17 cellular contexts compared by ENCODE assay signal in genomic region chr2:19936979-19937378, GRCh38. TPM values are rescaled to one million over a fixed set of nuclear protein-coding genes. Genes with fewer than 3 reads are reported as not detected.
DNase-seq lines count a peak whose midpoint lies in the region; ATAC-seq, FAIRE-seq and TF ChIP-seq lines count a peak whose summit lies in the region.
"Had no signal": no experiment of that assay in that cellular context is flagged by ENCODE, and none has a peak within 500 bp of the region (broad histone marks: within the 10 kb centered on the region; RNA-seq: fewer than 3 reads in every experiment).

No MANE protein-coding gene starts in this region.

- H3K4me3 ChIP-seq in BE2C (ENCODE audit: low read depth, low read length) = no peak overlapping the region
- H3K4me3 ChIP-seq: BLaER1 treated with 17β-estradiol and CSF1 and Interleukin-3, amounts not matched to agents 10 nM and 100 nM had no signal

- peaks cover 45% of the 10 kb centered on the region for H3K36me3 ChIP-seq in BE2C
- H3K36me3 ChIP-seq: BLaER1 treated with 17β-estradiol and CSF1 and Interleukin-3, amounts not matched to agents 10 nM and 100 nM had no signal

- FAIRE-seq in endometrium (lab: Jason Lieb, UNC) = peak; percentile 94
- FAIRE-seq: GM12891, GM19239, H1 had no signal

- no peak for TF ChIP-seq CTCF in BE2C (IDR thresholded peaks at IDR 0.05; ENCODE audit: low read depth, low read length)

- in situ Hi-C loops in G401 (cut with HindIII; ENCODE audit: low sequenced_read_pairs) = no loop called here

- DNase-seq in BE2C (peak; percentile 39), OCI-M1 (lab: John Stamatoyannopoulos, UW) (peak; percentile 35), myocyte (ENCODE audit: low read depth) (peak; percentile 82), G401 (ENCODE audit: low spot score) (no peak)
- DNase-seq in activated CD4-positive, alpha-beta T cell treated with anti-CD3 and anti-CD28 coated beads, Interleukin-2, amount 50 U/mL, for 4 hours = no peak
- no peak for DNase-seq in activated naive CD4-positive, alpha-beta T cell treated with Interleukin-2 at 50 U/mL for 16 hours
- DNase-seq: 8988T; Calu3; CD8-positive, alpha-beta T cell; DMS79 treated with DMSO at 0.1 percent for 48 hours; H9 had no signal

- no peaks in the 10 kb centered on the region for H3K27me3 ChIP-seq in BE2C
- H3K27me3 ChIP-seq: BLaER1 treated with 17β-estradiol and CSF1 and Interleukin-3, amounts not matched to agents 10 nM and 100 nM had no signal

- H3K9me3 ChIP-seq in BE2C = no peaks in the 10 kb centered on the region
- H3K9me3 ChIP-seq: BLaER1 treated with 17β-estradiol and CSF1 and Interleukin-3, amounts not matched to agents 10 nM and 100 nM had no signal

- no peak for ATAC-seq in HG03097 (IDR thresholded peaks at IDR 0.05; ENCODE audit: low FRiP score, unreplicated experiment)
- ATAC-seq: CD8-positive, alpha-beta T cell had no signal

- peaks cover 7% of the 10 kb centered on the region; the same call in 1 of the 2 replicates for H3K4me1 ChIP-seq in BE2C
- H3K4me1 ChIP-seq: BLaER1 treated with 17β-estradiol and CSF1 and Interleukin-3, amounts not matched to agents 10 nM and 100 nM had no signal

RNA-seq across cellular contexts. Expression of gene TTC32, which starts 35.2 kb away (rescaled TPM):
- polyA plus RNA-seq in BE2C (2012; ENCODE audit: insufficient read depth, insufficient read length, low read depth) = 13.6 TPM
- total RNA-seq in myocyte = 8.3 and 12.0 TPM in 2 replicates
- 5.7 TPM for polyA plus RNA-seq in myocyte (2012)
- 8.9 and 9.0 TPM in 2 replicates for total RNA-seq in G401 (2014; rRNA removed; shearing (Covaris generic))

RNA-seq across cellular contexts. Expression of gene WDR35, which starts 52.9 kb away (rescaled TPM):
- polyA plus RNA-seq in BE2C (2012; ENCODE audit: insufficient read depth, insufficient read length, low read depth) = 17.8 TPM
- total RNA-seq in myocyte = 10.6 and 12.4 TPM in 2 replicates
- polyA plus RNA-seq in myocyte (2012) = 3.6 TPM
- total RNA-seq in G401 (2014; rRNA removed; shearing (Covaris generic)) = 16.7 and 22.8 TPM in 2 replicates

Comparison
In these comparisons a context has a peak if more than half of its experiments do, and no peak if none do; other contexts are left out.
1. DNase-seq: peak in BE2C (single experiment), OCI-M1 (single experiment) and myocyte (single experiment); none in activated CD4-positive, alpha-beta T cell treated with anti-CD3 and anti-CD28 coated beads, Interleukin-2, amount 50 U/mL, for 4 hours (0 of 2), activated naive CD4-positive, alpha-beta T cell treated with Interleukin-2 at 50 U/mL for 16 hours (single experiment) and G401 (single experiment).